1 cellular context compared by ENCODE assay signal in genomic region chr10:46558141-46558410, GRCh38.
TF ChIP-seq lines count a peak whose summit lies in the region.

No MANE protein-coding gene starts in this region.

TF ChIP-seq in HepG2, 621 proteins besides CTCF, POLR2A, EP300 and RAD21:
- no peak for TF ChIP-seq ZNF33A (CRISPR knock-in tag; IDR thresholded peaks at IDR 0.05; ENCODE audit: borderline replicate concordance)
- TF ChIP-seq ZNF224 (CRISPR knock-in tag; IDR thresholded peaks at IDR 0.05), result 0 out of 2 replicates have a peak, but pooled peaks have one; percentile 48
